In genomic region chr19:47707135-47707925, GRCh38 we compare ENCODE assay signal across 1 cellular context.
TF ChIP-seq lines count a peak whose summit lies in the region.

No MANE protein-coding gene starts in this region.

TF ChIP-seq in K562, 482 proteins besides CTCF, POLR2A, EP300 and RAD21 (continued from another document and continues in another):
- TF ChIP-seq, protein P1, sequence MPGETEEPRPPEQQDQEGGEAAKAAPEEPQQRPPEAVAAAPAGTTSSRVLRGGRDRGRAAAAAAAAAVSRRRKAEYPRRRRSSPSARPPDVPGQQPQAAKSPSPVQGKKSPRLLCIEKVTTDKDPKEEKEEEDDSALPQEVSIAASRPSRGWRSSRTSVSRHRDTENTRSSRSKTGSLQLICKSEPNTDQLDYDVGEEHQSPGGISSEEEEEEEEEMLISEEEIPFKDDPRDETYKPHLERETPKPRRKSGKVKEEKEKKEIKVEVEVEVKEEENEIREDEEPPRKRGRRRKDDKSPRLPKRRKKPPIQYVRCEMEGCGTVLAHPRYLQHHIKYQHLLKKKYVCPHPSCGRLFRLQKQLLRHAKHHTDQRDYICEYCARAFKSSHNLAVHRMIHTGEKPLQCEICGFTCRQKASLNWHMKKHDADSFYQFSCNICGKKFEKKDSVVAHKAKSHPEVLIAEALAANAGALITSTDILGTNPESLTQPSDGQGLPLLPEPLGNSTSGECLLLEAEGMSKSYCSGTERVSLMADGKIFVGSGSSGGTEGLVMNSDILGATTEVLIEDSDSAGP (CRISPR knock-in tag; IDR thresholded peaks at IDR 0.05) = no peak
- TF ChIP-seq, protein P2, sequence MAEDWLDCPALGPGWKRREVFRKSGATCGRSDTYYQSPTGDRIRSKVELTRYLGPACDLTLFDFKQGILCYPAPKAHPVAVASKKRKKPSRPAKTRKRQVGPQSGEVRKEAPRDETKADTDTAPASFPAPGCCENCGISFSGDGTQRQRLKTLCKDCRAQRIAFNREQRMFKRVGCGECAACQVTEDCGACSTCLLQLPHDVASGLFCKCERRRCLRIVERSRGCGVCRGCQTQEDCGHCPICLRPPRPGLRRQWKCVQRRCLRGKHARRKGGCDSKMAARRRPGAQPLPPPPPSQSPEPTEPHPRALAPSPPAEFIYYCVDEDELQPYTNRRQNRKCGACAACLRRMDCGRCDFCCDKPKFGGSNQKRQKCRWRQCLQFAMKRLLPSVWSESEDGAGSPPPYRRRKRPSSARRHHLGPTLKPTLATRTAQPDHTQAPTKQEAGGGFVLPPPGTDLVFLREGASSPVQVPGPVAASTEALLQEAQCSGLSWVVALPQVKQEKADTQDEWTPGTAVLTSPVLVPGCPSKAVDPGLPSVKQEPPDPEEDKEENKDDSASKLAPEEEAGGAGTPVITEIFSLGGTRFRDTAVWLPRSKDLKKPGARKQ (CRISPR knock-in tag; IDR thresholded peaks at IDR 0.05) = no peak
- TF ChIP-seq, protein P3, sequence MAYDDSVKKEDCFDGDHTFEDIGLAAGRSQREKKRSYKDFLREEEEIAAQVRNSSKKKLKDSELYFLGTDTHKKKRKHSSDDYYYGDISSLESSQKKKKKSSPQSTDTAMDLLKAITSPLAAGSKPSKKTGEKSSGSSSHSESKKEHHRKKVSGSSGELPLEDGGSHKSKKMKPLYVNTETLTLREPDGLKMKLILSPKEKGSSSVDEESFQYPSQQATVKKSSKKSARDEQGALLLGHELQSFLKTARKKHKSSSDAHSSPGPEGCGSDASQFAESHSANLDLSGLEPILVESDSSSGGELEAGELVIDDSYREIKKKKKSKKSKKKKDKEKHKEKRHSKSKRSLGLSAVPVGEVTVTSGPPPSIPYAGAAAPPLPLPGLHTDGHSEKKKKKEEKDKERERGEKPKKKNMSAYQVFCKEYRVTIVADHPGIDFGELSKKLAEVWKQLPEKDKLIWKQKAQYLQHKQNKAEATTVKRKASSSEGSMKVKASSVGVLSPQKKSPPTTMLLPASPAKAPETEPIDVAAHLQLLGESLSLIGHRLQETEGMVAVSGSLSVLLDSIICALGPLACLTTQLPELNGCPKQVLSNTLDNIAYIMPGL (CRISPR knock-in tag; IDR thresholded peaks at IDR 0.05) = 0 out of 2 replicates have a peak, but pooled peaks have one; percentile 26
- TF ChIP-seq CEBPG (CRISPR knock-in tag; IDR thresholded peaks at IDR 0.05) = no peak
- no peak for TF ChIP-seq CEBPG (tag; conservative IDR thresholded peaks at IDR 0.05 in 1 of 2, IDR thresholded peaks at IDR 0.05 in 1 of 2)
- no peak for TF ChIP-seq ZNF639 (CRISPR knock-in tag; conservative IDR thresholded peaks at IDR 0.05 in 1 of 2, IDR thresholded peaks at IDR 0.05 in 1 of 2)
- TF ChIP-seq ESRRA (IDR thresholded peaks at IDR 0.05; ENCODE audit: borderline replicate concordance, low read depth) = 0 out of 2 replicates have a peak, but pooled peaks have one; percentile 16
- no peak for TF ChIP-seq KHSRP (IDR thresholded peaks at IDR 0.05)
- TF ChIP-seq, protein P4, sequence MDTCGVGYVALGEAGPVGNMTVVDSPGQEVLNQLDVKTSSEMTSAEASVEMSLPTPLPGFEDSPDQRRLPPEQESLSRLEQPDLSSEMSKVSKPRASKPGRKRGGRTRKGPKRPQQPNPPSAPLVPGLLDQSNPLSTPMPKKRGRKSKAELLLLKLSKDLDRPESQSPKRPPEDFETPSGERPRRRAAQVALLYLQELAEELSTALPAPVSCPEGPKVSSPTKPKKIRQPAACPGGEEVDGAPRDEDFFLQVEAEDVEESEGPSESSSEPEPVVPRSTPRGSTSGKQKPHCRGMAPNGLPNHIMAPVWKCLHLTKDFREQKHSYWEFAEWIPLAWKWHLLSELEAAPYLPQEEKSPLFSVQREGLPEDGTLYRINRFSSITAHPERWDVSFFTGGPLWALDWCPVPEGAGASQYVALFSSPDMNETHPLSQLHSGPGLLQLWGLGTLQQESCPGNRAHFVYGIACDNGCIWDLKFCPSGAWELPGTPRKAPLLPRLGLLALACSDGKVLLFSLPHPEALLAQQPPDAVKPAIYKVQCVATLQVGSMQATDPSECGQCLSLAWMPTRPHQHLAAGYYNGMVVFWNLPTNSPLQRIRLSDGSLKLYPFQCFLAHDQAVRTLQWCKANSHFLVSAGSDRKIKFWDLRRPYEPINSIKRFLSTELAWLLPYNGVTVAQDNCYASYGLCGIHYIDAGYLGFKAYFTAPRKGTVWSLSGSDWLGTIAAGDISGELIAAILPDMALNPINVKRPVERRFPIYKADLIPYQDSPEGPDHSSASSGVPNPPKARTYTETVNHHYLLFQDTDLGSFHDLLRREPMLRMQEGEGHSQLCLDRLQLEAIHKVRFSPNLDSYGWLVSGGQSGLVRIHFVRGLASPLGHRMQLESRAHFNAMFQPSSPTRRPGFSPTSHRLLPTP (IDR thresholded peaks at IDR 0.05; ENCODE audit: borderline replicate concordance, extremely low read depth, insufficient read length) = no peak
- no peak for TF ChIP-seq SREBF2 (CRISPR knock-in tag; IDR thresholded peaks at IDR 0.05)
- TF ChIP-seq MIER1 (IDR thresholded peaks at IDR 0.05; ENCODE audit: low read depth) = no peak
- peak; percentile 58; the same call in 1 of the 2 replicates for TF ChIP-seq TOE1 (IDR thresholded peaks at IDR 0.05; ENCODE audit: borderline replicate concordance)
- TF ChIP-seq TOE1 (CRISPR knock-in tag; IDR thresholded peaks at IDR 0.05; ENCODE audit: borderline replicate concordance, low read depth) = no peak
- TF ChIP-seq NCOA6 (IDR thresholded peaks at IDR 0.05) = no peak
- TF ChIP-seq, protein P5, sequence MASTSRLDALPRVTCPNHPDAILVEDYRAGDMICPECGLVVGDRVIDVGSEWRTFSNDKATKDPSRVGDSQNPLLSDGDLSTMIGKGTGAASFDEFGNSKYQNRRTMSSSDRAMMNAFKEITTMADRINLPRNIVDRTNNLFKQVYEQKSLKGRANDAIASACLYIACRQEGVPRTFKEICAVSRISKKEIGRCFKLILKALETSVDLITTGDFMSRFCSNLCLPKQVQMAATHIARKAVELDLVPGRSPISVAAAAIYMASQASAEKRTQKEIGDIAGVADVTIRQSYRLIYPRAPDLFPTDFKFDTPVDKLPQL (IDR thresholded peaks at IDR 0.05; ENCODE audit: extremely low read depth, insufficient read length) = no peak
- TF ChIP-seq ADNP (tag; IDR thresholded peaks at IDR 0.05) = peak; percentile 89
- TF ChIP-seq HIVEP1 (CRISPR knock-in tag; IDR thresholded peaks at IDR 0.05) = no peak
- TF ChIP-seq ZNF830 (CRISPR knock-in tag; IDR thresholded peaks at IDR 0.05) = no peak
- no peak for TF ChIP-seq MTA1 (IDR thresholded peaks at IDR 0.05; ENCODE audit: borderline replicate concordance)
- TF ChIP-seq, protein P6, sequence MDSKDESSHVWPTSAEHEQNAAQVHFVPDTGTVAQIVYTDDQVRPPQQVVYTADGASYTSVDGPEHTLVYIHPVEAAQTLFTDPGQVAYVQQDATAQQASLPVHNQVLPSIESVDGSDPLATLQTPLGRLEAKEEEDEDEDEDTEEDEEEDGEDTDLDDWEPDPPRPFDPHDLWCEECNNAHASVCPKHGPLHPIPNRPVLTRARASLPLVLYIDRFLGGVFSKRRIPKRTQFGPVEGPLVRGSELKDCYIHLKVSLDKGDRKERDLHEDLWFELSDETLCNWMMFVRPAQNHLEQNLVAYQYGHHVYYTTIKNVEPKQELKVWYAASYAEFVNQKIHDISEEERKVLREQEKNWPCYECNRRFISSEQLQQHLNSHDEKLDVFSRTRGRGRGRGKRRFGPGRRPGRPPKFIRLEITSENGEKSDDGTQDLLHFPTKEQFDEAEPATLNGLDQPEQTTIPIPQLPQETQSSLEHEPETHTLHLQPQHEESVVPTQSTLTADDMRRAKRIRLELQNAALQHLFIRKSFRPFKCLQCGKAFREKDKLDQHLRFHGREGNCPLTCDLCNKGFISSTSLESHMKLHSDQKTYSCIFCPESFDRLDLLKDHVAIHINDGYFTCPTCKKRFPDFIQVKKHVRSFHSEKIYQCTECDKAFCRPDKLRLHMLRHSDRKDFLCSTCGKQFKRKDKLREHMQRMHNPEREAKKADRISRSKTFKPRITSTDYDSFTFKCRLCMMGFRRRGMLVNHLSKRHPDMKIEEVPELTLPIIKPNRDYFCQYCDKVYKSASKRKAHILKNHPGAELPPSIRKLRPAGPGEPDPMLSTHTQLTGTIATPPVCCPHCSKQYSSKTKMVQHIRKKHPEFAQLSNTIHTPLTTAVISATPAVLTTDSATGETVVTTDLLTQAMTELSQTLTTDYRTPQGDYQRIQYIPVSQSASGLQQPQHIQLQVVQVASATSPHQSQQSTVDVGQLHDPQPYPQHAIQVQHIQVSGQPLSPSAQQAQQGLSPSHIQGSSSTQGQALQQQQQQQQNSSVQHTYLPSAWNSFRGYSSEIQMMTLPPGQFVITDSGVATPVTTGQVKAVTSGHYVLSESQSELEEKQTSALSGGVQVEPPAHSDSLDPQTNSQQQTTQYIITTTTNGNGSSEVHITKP (IDR thresholded peaks at IDR 0.05; ENCODE audit: partially characterized antibody) = no peak
- no peak for TF ChIP-seq ZNF239 (CRISPR knock-in tag; IDR thresholded peaks at IDR 0.05)
- no peak for TF ChIP-seq PHF8 (IDR thresholded peaks at IDR 0.05; ENCODE audit: borderline replicate concordance, low read length)
- no peak for TF ChIP-seq HEY1 (CRISPR knock-in tag; IDR thresholded peaks at IDR 0.05; ENCODE audit: borderline replicate concordance)
- no peak for TF ChIP-seq NR3C1 (CRISPR knock-in tag; IDR thresholded peaks at IDR 0.05)
- TF ChIP-seq MAX (CRISPR knock-in tag; IDR thresholded peaks at IDR 0.05) = no peak
- TF ChIP-seq MTF1 (CRISPR knock-in tag; IDR thresholded peaks at IDR 0.05; ENCODE audit: borderline replicate concordance) = no peak
- no peak for TF ChIP-seq NFXL1 (CRISPR knock-in tag; IDR thresholded peaks at IDR 0.05)
- TF ChIP-seq CREB3L1 (IDR thresholded peaks at IDR 0.05; ENCODE audit: borderline replicate concordance, low read depth) = no peak
- TF ChIP-seq ZNF57 (CRISPR knock-in tag; IDR thresholded peaks at IDR 0.05) = no peak
- no peak for TF ChIP-seq ETS1 (conservative IDR thresholded peaks at IDR 0.05; ENCODE audit: control insufficient read depth, low read depth, low read length)
- no peak for TF ChIP-seq ZMIZ1 (IDR thresholded peaks at IDR 0.05; ENCODE audit: low read depth in 2 of 2, low read length in 2 of 2)
- no peak for TF ChIP-seq STAT5A (IDR thresholded peaks at IDR 0.05; ENCODE audit: borderline replicate concordance, low read length)
- TF ChIP-seq BRD4 (IDR thresholded peaks at IDR 0.05) = no peak
- TF ChIP-seq BDP1 (IDR thresholded peaks at IDR 0.05; ENCODE audit: insufficient read depth, insufficient read length) = no peak
- TF ChIP-seq HES1 (IDR thresholded peaks at IDR 0.05; ENCODE audit: low read depth) = no peak
- TF ChIP-seq KDM2B (CRISPR knock-in tag; IDR thresholded peaks at IDR 0.05) = no peak
- TF ChIP-seq XRCC5 (IDR thresholded peaks at IDR 0.05; ENCODE audit: low read depth, low read length) = peak; percentile 75; the same call in 1 of the 2 replicates
- no peak for TF ChIP-seq TAF15 (IDR thresholded peaks at IDR 0.05; ENCODE audit: low read depth, low read length)
- no peak for TF ChIP-seq DIDO1 (tag; IDR thresholded peaks at IDR 0.05; ENCODE audit: low read depth)
